24 cellular contexts compared by ENCODE assay signal in genomic region chr11:31806944-31807790, GRCh38. TPM values are rescaled to one million over a fixed set of nuclear protein-coding genes. Genes with fewer than 3 reads are reported as not detected.
DNase-seq lines count a peak whose midpoint lies in the region; ATAC-seq and TF ChIP-seq lines count a peak whose summit lies in the region.
"Had no signal": no experiment of that assay in that cellular context is flagged by ENCODE, and none has a peak within 500 bp of the region (broad histone marks: within the 10 kb centered on the region; RNA-seq: fewer than 3 reads in every experiment).

No MANE protein-coding gene starts in this region.

- H2BK5ac ChIP-seq in H9 (ENCODE audit: insufficient read length, low read length) = no peak overlapping the region

- no peaks in the 10 kb centered on the region for H3K79me2 ChIP-seq in H9 (ENCODE audit: insufficient read depth, low read length)

- H3K36me3 Mint-ChIP-seq in CD4-positive, alpha-beta T cell (ENCODE audit: low read depth) = peaks cover 4% of the 10 kb centered on the region
- no peaks in the 10 kb centered on the region; a peak in 1 of 7 replicates for H3K36me3 Mint-ChIP-seq in H9 (ENCODE audit: insufficient read depth in 1 of 3, low read depth in 3 of 3)
- H3K36me3 Mint-ChIP-seq in naive B cell = peaks cover 10 to 70% of the 10 kb centered on the region in 2 donors

- POLR2A ChIA-PET in CD4-positive, alpha-beta T cell (lab: Charles Lee) = no interaction called here

- H2BK15ac ChIP-seq in H9 (ENCODE audit: low read depth, low read length) = no peak overlapping the region

- no peaks in the 10 kb centered on the region for H3K79me1 ChIP-seq in H9 (ENCODE audit: insufficient read depth, low read depth, low read length, poor library complexity, severe bottlenecking)

- no peak overlapping the region for H4K5ac ChIP-seq in H9 (ENCODE audit: insufficient read length, low read depth, low read length)

- no peak for ATAC-seq in CD4-positive, alpha-beta T cell (ENCODE audit: poor library complexity)
- no peak for ATAC-seq in naive B cell (ENCODE audit: low read depth in 2 of 2)
- no peak for ATAC-seq in mucosa of descending colon
- ATAC-seq: activated CD4-positive, CD25-positive, alpha-beta regulatory T cell treated with anti-CD3 and anti-CD28 coated beads, Interleukin-2, amount 50 U/mL, for 24 hours; activated CD8-positive, alpha-beta memory T cell treated with anti-CD3 and anti-CD28 coated beads, Interleukin-2, amount 10 ng/mL, durations not matched to agents 7 days and 5 days had no signal

- H2BK12ac ChIP-seq in H9 (ENCODE audit: insufficient read length, low read depth, low read length) = no peak overlapping the region

- no peak overlapping the region for H4K8ac ChIP-seq in H9 (replicated peaks; ENCODE audit: insufficient read length, low read depth, low read length)

- no peak overlapping the region for H3K56ac ChIP-seq in H9 (ENCODE audit: insufficient read length, low read depth, low read length)

- no peak overlapping the region for H2BK120ac ChIP-seq in H9 (ENCODE audit: low read depth, low read length, poor library complexity, severe bottlenecking)

- H3K4me3 ChIP-seq in ectodermal cell (ENCODE audit: insufficient read depth, low read depth, low read length) = peak overlapping the region; percentile 67
- H3K4me3 ChIP-seq in mucosa of descending colon = no peak overlapping the region
- H3K4me3 ChIP-seq: esophagus squamous epithelium, ovary, stomach had no signal

- peaks cover 2% of the 10 kb centered on the region for H3K9me3 Mint-ChIP-seq in CD4-positive, alpha-beta T cell
- H3K9me3 Mint-ChIP-seq in H9 (peaks cover 3% of the 10 kb centered on the region in 2 experiments; a peak in 4 of 5 replicates), naive B cell (peaks cover 18 to 57% (median 54%) of the 10 kb centered on the region in 7 donors)
- H3K9me3 Mint-ChIP-seq: T-helper 2 cell treated with Interferon-gamma antibody and Interleukin-4, amounts not matched to agents 5 μg/mL and 100 μg/mL, for 36 hours had no signal

- H3K23me2 ChIP-seq in H9 (ENCODE audit: insufficient read length, low read depth, low read length, poor library complexity, severe bottlenecking) = peaks cover 32% of the 10 kb centered on the region

- H3K36me3 ChIP-seq in ectodermal cell (ENCODE audit: control insufficient read depth, insufficient read depth, low read length) (no peaks in the 10 kb centered on the region), mucosa of descending colon (ENCODE audit: low read depth) (no peaks in the 10 kb centered on the region)
- H3K36me3 ChIP-seq: brain microvascular endothelial cell, esophagus squamous epithelium, ovary, stomach had no signal

- H3K23ac ChIP-seq in H9 (ENCODE audit: insufficient read length, low read depth, low read length) = no peak overlapping the region

- no peak overlapping the region for H3K18ac ChIP-seq in H9 (ENCODE audit: insufficient read length, low read depth, low read length)

- peaks cover 90% of the 10 kb centered on the region for H3K27me3 Mint-ChIP-seq in CD4-positive, alpha-beta T cell
- peaks cover 99% of the 10 kb centered on the region for H3K27me3 Mint-ChIP-seq in H9 (ENCODE audit: low read depth)
- peaks cover 74 to 87% (median 87%) of the 10 kb centered on the region in 3 donors for H3K27me3 Mint-ChIP-seq in naive B cell

- peak overlapping the region; percentile 39 for H3K4me3 Mint-ChIP-seq in CD4-positive, alpha-beta T cell
- peak overlapping the region in 1 of 2 experiments; percentile 72; a peak in 2 of 5 replicates for H3K4me3 Mint-ChIP-seq in H9
- peak overlapping the region in 5 of 8 donors; percentile 15 to 67 (median 37) for H3K4me3 Mint-ChIP-seq in naive B cell
- H3K4me3 Mint-ChIP-seq: activated CD8-positive, alpha-beta memory T cell treated with anti-CD3 and anti-CD28 coated beads, Interleukin-2, amount 10 ng/mL, durations not matched to agents 7 days and 5 days; activated naive CD4-positive, alpha-beta T cell treated with anti-CD3 and anti-CD28 coated beads for 36 hours; T-helper 2 cell treated with Interferon-gamma antibody and Interleukin-4, amounts not matched to agents 5 μg/mL and 100 μg/mL, for 36 hours had no signal

- no peak for TF ChIP-seq CTCF in CD4-positive, alpha-beta T cell (IDR thresholded peaks at IDR 0.05)
- no peak for TF ChIP-seq CTCF in H9 (conservative IDR thresholded peaks at IDR 0.05)
- TF ChIP-seq CTCF in mucosa of descending colon (IDR thresholded peaks at IDR 0.05) = no peak

- CTCF ChIA-PET in CD4-positive, alpha-beta T cell (lab: Charles Lee) = no interaction called here

- no peak overlapping the region for H4K91ac ChIP-seq in H9 (ENCODE audit: insufficient read length, low read depth, low read length)

- no peak overlapping the region for H3K14ac ChIP-seq in H9 (ENCODE audit: insufficient read depth, low read length)

- peaks cover 64% of the 10 kb centered on the region for H3K4me1 Mint-ChIP-seq in CD4-positive, alpha-beta T cell (ENCODE audit: low read depth)
- H3K4me1 Mint-ChIP-seq in H9 = peaks cover 44 to 71% of the 10 kb centered on the region in 2 experiments
- H3K4me1 Mint-ChIP-seq in naive B cell = peaks cover 45 to 49% (median 46%) of the 10 kb centered on the region in 3 donors

- no peak overlapping the region for H2AK5ac ChIP-seq in H9 (ENCODE audit: insufficient read length, low read length)

- H3K9me3 ChIP-seq in CD4-positive, alpha-beta T cell (ENCODE audit: control insufficient read depth, low read length) = peaks cover 7% of the 10 kb centered on the region
- H3K9me3 ChIP-seq in H9 (ENCODE audit: control insufficient read depth, low read depth, low read length) (no peaks in the 10 kb centered on the region), ectodermal cell (ENCODE audit: control insufficient read depth, low read length) (no peaks in the 10 kb centered on the region), mucosa of descending colon (no peaks in the 10 kb centered on the region)
- H3K9me3 ChIP-seq: esophagus squamous epithelium, ovary had no signal

- DNase-seq in CD4-positive, alpha-beta T cell = no peak
- no peak for DNase-seq in H9
- DNase-seq in naive B cell = no peak
- DNase-seq in HK-2 (ENCODE audit: unreplicated experiment) = no peak
- no peak for DNase-seq in middle frontal gyrus (ENCODE audit: extremely low spot score, low spot score)
- no peak for DNase-seq in 8988T
- DNase-seq in mucosa of descending colon = no peak
- DNase-seq: ACHN; activated CD8-positive, alpha-beta memory T cell treated with anti-CD3 and anti-CD28 coated beads, Interleukin-2, amount 10 ng/mL, durations not matched to agents 7 days and 5 days; activated naive CD4-positive, alpha-beta T cell treated with anti-CD3 and anti-CD28 coated beads for 36 hours; brain microvascular endothelial cell; CD4-positive, alpha-beta memory T cell; esophagus squamous epithelium; KBM-7; NCI-H1048; NCI-H2081 treated with DMSO at 0.1 percent for 48 hours; NCI-H510A; ovary; Right ventricle myocardium superior; stomach had no signal

- no CpG with 5 or more reads among the region's 13 CpGs for WGBS in H9 (ENCODE audit: extremely low coverage, insufficient read length, low lambda C conversion rate)
- 5 to 6% methylated on average over 13 of the region's 13 CpGs for WGBS in ectodermal cell, 2 experiments

- no peak overlapping the region for H3K9ac ChIP-seq in H9 (ENCODE audit: extremely low read depth, insufficient read length, low read length)

- no peak overlapping the region for H2AFZ ChIP-seq in H9 (ENCODE audit: low read length)

- H2BK20ac ChIP-seq in H9 (ENCODE audit: low read depth, low read length, poor library complexity, severe bottlenecking) = no peak overlapping the region

- H3K4ac ChIP-seq in H9 (ENCODE audit: low read depth, low read length) = no peak overlapping the region

- no peak overlapping the region for H3T11ph ChIP-seq in H9 (ENCODE audit: low read length)

- H3K27me3 ChIP-seq in CD4-positive, alpha-beta T cell (ENCODE audit: control insufficient read depth, insufficient read depth, low read length) = peaks cover 96% of the 10 kb centered on the region
- H3K27me3 ChIP-seq in H9 (ENCODE audit: insufficient read depth, low read length) = peaks cover 88% of the 10 kb centered on the region
- peaks cover 100% of the 10 kb centered on the region for H3K27me3 ChIP-seq in ectodermal cell (ENCODE audit: control insufficient read depth, insufficient read depth, low read length, poor library complexity, severe bottlenecking)

- intact Hi-C loops in CD4-positive, alpha-beta T cell (cut with DNase I, micrococcal nuclease) = no loop called here
- intact Hi-C loops in mucosa of descending colon (cut with DNase I, micrococcal nuclease) = no loop called here

- H3K27ac Mint-ChIP-seq in CD4-positive, alpha-beta T cell = no peak overlapping the region
- H3K27ac Mint-ChIP-seq in H9 = no peak overlapping the region
- H3K27ac Mint-ChIP-seq in naive B cell = peak overlapping the region in 3 of 6 donors; percentile 35 to 40 (median 35)
- H3K27ac Mint-ChIP-seq: activated CD8-positive, alpha-beta memory T cell treated with anti-CD3 and anti-CD28 coated beads, Interleukin-2, amount 10 ng/mL, durations not matched to agents 7 days and 5 days; activated naive CD4-positive, alpha-beta T cell treated with anti-CD3 and anti-CD28 coated beads for 36 hours; T-helper 2 cell treated with Interferon-gamma antibody and Interleukin-4, amounts not matched to agents 5 μg/mL and 100 μg/mL, for 36 hours had no signal

- H4K20me1 ChIP-seq in H9 (ENCODE audit: control insufficient read depth, insufficient read depth, insufficient read length) = peaks cover 2% of the 10 kb centered on the region

- no peak overlapping the region for H3K27ac ChIP-seq in CD4-positive, alpha-beta T cell (ENCODE audit: low read depth, low read length)
- H3K27ac ChIP-seq in H9 (ENCODE audit: insufficient read length, low read depth, low read length) (no peak overlapping the region), ectodermal cell (ENCODE audit: insufficient read depth, low read depth, low read length, poor library complexity, severe bottlenecking) (no peak overlapping the region)
- H3K27ac ChIP-seq: brain microvascular endothelial cell, esophagus squamous epithelium, HL-60, ovary, stomach had no signal

- H3K4me1 ChIP-seq in H9 (ENCODE audit: insufficient read depth, low read length) = no peaks in the 10 kb centered on the region
- peaks cover 37% of the 10 kb centered on the region for H3K4me1 ChIP-seq in ectodermal cell (ENCODE audit: control insufficient read depth, insufficient read depth, low read length)
- H3K4me1 ChIP-seq in mucosa of descending colon (ENCODE audit: low read depth) = peaks cover 33% of the 10 kb centered on the region

- peak overlapping the region; percentile 22 for H3K4me2 ChIP-seq in H9 (ENCODE audit: insufficient read depth, insufficient read length, low read length)

RNA-seq across cellular contexts. Expression of gene PAX6, which starts 4.0 kb away (rescaled TPM):
- total RNA-seq in CD4-positive, alpha-beta T cell = not detected
- 0.11 TPM in 1 of 2 replicates, not detected in the other for total RNA-seq in H9 (2021)
- polyA plus RNA-seq in ectodermal cell (2013, experiment 1 of 4) = 114 TPM
- polyA plus RNA-seq in ectodermal cell (2013, experiment 2 of 4) = 182 TPM
- polyA plus RNA-seq in ectodermal cell (2013, experiment 3 of 4) = 124 TPM
- 170 TPM for polyA plus RNA-seq in ectodermal cell (2013, experiment 4 of 4)
- polyA plus RNA-seq in naive B cell (ENCODE audit: low read depth in 6 of 6) = not detected
- total RNA-seq in mucosa of descending colon = 1 to 10 TPM in 1 of 3 donors, under 1 TPM in 2; 0.09 to 1.1 (median 0.63) TPM
- total RNA-seq: activated CD8-positive, alpha-beta memory T cell treated with anti-CD3 and anti-CD28 coated beads, Interleukin-2, amount 10 ng/mL, durations not matched to agents 7 days and 5 days; CD4-positive, alpha-beta memory T cell; ovary; Right ventricle myocardium superior had no signal
- polyA plus RNA-seq: ovary had no signal
